ENCODE assay signal across 7 cellular contexts in genomic region chr12:54005853-54006699, GRCh38. TPM values are rescaled to one million over a fixed set of nuclear protein-coding genes. Genes with fewer than 3 reads are reported as not detected.
DNase-seq lines count a peak whose midpoint lies in the region; ATAC-seq and TF ChIP-seq lines count a peak whose summit lies in the region.

No MANE protein-coding gene starts in this region.

- ATAC-seq in HG02840 (IDR thresholded peaks at IDR 0.05; ENCODE audit: low FRiP score, unreplicated experiment): peak; percentile 62
- peak; percentile 82 for ATAC-seq in activated CD8-positive, alpha-beta T cell treated with anti-CD3 and anti-CD28 coated beads, Interleukin-2, amount 10 ng/mL, durations not matched to agents 7 days and 5 days

- no peaks in the 10 kb centered on the region for H3K9me3 Mint-ChIP-seq in activated CD8-positive, alpha-beta T cell treated with anti-CD3 and anti-CD28 coated beads, Interleukin-2, amount 10 ng/mL, durations not matched to agents 7 days and 5 days (ENCODE audit: insufficient read depth)

- POLR2A ChIA-PET in activated CD8-positive, alpha-beta T cell treated with anti-CD3 and anti-CD28 coated beads, Interleukin-2, amount 10 ng/mL, durations not matched to agents 7 days and 5 days (lab: Charles Lee): interaction anchor here (0.6 to 1.0 kb wide), 2 partner anchors 27 to 35 kb away, joined by 3 to 5 read pairs; partner anchors contain the start of gene HOXC5

- no peak overlapping the region for H3K27ac Mint-ChIP-seq in activated CD8-positive, alpha-beta T cell treated with anti-CD3 and anti-CD28 coated beads, Interleukin-2, amount 10 ng/mL, durations not matched to agents 7 days and 5 days

- CTCF ChIA-PET in activated CD8-positive, alpha-beta T cell treated with anti-CD3 and anti-CD28 coated beads, Interleukin-2, amount 10 ng/mL, durations not matched to agents 7 days and 5 days (lab: Charles Lee): interaction anchor here (0.6 to 7.0 kb wide), 31 partner anchors 8 to 315 kb away, joined by 3 to 91 read pairs (median 5); partner anchors contain the start of genes HOXC10, HOXC12, HOXC5 and SMUG1

- peaks cover 20% of the 10 kb centered on the region for H3K4me1 Mint-ChIP-seq in activated CD8-positive, alpha-beta T cell treated with anti-CD3 and anti-CD28 coated beads, Interleukin-2, amount 10 ng/mL, durations not matched to agents 7 days and 5 days (ENCODE audit: low read depth)

- DNase-seq in GM12864 (ENCODE audit: low read depth) (no peak), NCI-H510A (lab: John Stamatoyannopoulos, UW) (peak; percentile 35), ecto neural progenitor cell (ENCODE audit: low spot score) (peak; percentile 98), mesenteric fat pad (ENCODE audit: low spot score) (peak; percentile 95)
- peak; percentile 88 for DNase-seq in activated CD8-positive, alpha-beta T cell treated with anti-CD3 and anti-CD28 coated beads, Interleukin-2, amount 10 ng/mL, durations not matched to agents 7 days and 5 days
- peak; percentile 64 for DNase-seq in stimulated activated CD8-positive, alpha-beta memory T cell treated with anti-CD3 and anti-CD28 coated beads, Interleukin-12 subunit alpha, Interleukin-12 subunit beta, amount 100 ng/mL, for 4 hours (ENCODE audit: low read depth)

- H3K4me3 ChIP-seq in GM12864 (ENCODE audit: low read depth, low read length): no peak overlapping the region

- H3K4me3 Mint-ChIP-seq in activated CD8-positive, alpha-beta T cell treated with anti-CD3 and anti-CD28 coated beads, Interleukin-2, amount 10 ng/mL, durations not matched to agents 7 days and 5 days: peak overlapping the region; percentile 71

- no peaks in the 10 kb centered on the region for H3K36me3 Mint-ChIP-seq in activated CD8-positive, alpha-beta T cell treated with anti-CD3 and anti-CD28 coated beads, Interleukin-2, amount 10 ng/mL, durations not matched to agents 7 days and 5 days (ENCODE audit: low read depth)

- peak; percentile 82 for TF ChIP-seq CTCF in GM12864 (IDR thresholded peaks at IDR 0.05; ENCODE audit: low read depth, low read length, missing control alignments)

- peaks cover 92% of the 10 kb centered on the region for H3K27me3 Mint-ChIP-seq in activated CD8-positive, alpha-beta T cell treated with anti-CD3 and anti-CD28 coated beads, Interleukin-2, amount 10 ng/mL, durations not matched to agents 7 days and 5 days (ENCODE audit: low read depth)

RNA-seq across cellular contexts. Expression of gene HOXC8, which starts 2.7 kb away (rescaled TPM):
- total RNA-seq in activated CD8-positive, alpha-beta T cell treated with anti-CD3 and anti-CD28 coated beads, Interleukin-2, amount 10 ng/mL, durations not matched to agents 7 days and 5 days: not detected
- 0.35 TPM for total RNA-seq in mesenteric fat pad

RNA-seq across cellular contexts. Expression of gene HOXC9, which starts 6.1 kb away (rescaled TPM):
- total RNA-seq in activated CD8-positive, alpha-beta T cell treated with anti-CD3 and anti-CD28 coated beads, Interleukin-2, amount 10 ng/mL, durations not matched to agents 7 days and 5 days: not detected
- total RNA-seq in mesenteric fat pad: 0.42 TPM

RNA-seq across cellular contexts. Expression of gene HOXC10, which starts 21.1 kb away (rescaled TPM):
- not detected for total RNA-seq in activated CD8-positive, alpha-beta T cell treated with anti-CD3 and anti-CD28 coated beads, Interleukin-2, amount 10 ng/mL, durations not matched to agents 7 days and 5 days
- total RNA-seq in mesenteric fat pad: 0.16 TPM

RNA-seq across cellular contexts. Expression of gene HOXC6, which starts 22.2 kb away (rescaled TPM):
- not detected for total RNA-seq in activated CD8-positive, alpha-beta T cell treated with anti-CD3 and anti-CD28 coated beads, Interleukin-2, amount 10 ng/mL, durations not matched to agents 7 days and 5 days
- 0.74 TPM for total RNA-seq in mesenteric fat pad

RNA-seq across cellular contexts. Expression of gene HOXC5, which starts 26.8 kb away (rescaled TPM):
- total RNA-seq in activated CD8-positive, alpha-beta T cell treated with anti-CD3 and anti-CD28 coated beads, Interleukin-2, amount 10 ng/mL, durations not matched to agents 7 days and 5 days: not detected
- 0.55 TPM for total RNA-seq in mesenteric fat pad
